14 cellular contexts compared by ENCODE assay signal in genomic region chr16:19001788-19002187, GRCh38. TPM values are rescaled to one million over a fixed set of nuclear protein-coding genes. Genes with fewer than 3 reads are reported as not detected.
DNase-seq lines count a peak whose midpoint lies in the region; ATAC-seq and TF ChIP-seq lines count a peak whose summit lies in the region.
"Had no signal": no experiment of that assay in that cellular context is flagged by ENCODE, and none has a peak within 500 bp of the region (broad histone marks: within the 10 kb centered on the region; RNA-seq: fewer than 3 reads in every experiment).

No MANE protein-coding gene starts in this region.

- no peaks in the 10 kb centered on the region for H3K27me3 Mint-ChIP-seq in HFFc6 (ENCODE audit: insufficient read depth)
- H3K27me3 Mint-ChIP-seq: activated CD4-positive, alpha-beta T cell treated with anti-CD3 and anti-CD28 coated beads, Interleukin-2, amount 10 ng/mL, durations not matched to agents 7 days and 5 days; activated naive CD4-positive, alpha-beta T cell treated with anti-CD3 and anti-CD28 coated beads, Interleukin-2, amount 50 U/mL, for 24 hours had no signal

- TF ChIP-seq CTCF in HFFc6 (IDR thresholded peaks at IDR 0.05) (no peak), mammary epithelial cell (conservative IDR thresholded peaks at IDR 0.05 in 1 of 2, IDR thresholded peaks at IDR 0.05 in 1 of 2; ENCODE audit: extremely low read depth in 1 of 2, insufficient read depth in 1 of 2, low read depth in 1 of 2, low read length in 2 of 2) (no peak), left lung (IDR thresholded peaks at IDR 0.05) (no peak)

- H3K4me3 ChIP-seq in mammary epithelial cell (replicated peaks in 1 of 3; ENCODE audit: insufficient read depth in 1 of 3, low read depth in 2 of 3, low read length in 3 of 3) (no peak overlapping the region), left lung (no peak overlapping the region)
- H3K4me3 ChIP-seq: GM12878, thyroid gland had no signal

- H3K4me1 ChIP-seq in mammary epithelial cell (ENCODE audit: insufficient read depth, low read length) (peaks cover 55% of the 10 kb centered on the region), left lung (peaks cover 3 to 7% of the 10 kb centered on the region in 2 donors)
- H3K4me1 ChIP-seq: thyroid gland had no signal

- H3K27me3 ChIP-seq in mammary epithelial cell (ENCODE audit: insufficient read depth, low read length) (no peaks in the 10 kb centered on the region), left lung (no peaks in the 10 kb centered on the region)
- H3K27me3 ChIP-seq: thyroid gland had no signal

- intact Hi-C loops in mammary epithelial cell (cut with micrococcal nuclease): no loop called here
- intact Hi-C loops in left lung (cut with DNase I): no loop called here

- no peak overlapping the region for H3K4me2 ChIP-seq in mammary epithelial cell (ENCODE audit: insufficient read depth, low read depth, low read length)

- CTCF ChIA-PET in mammary epithelial cell (lab: Charles Lee; ENCODE audit: low non-redundant PET): no interaction called here

- dilution Hi-C loops in mammary epithelial cell (cut with HindIII; ENCODE audit: low sequenced_read_pairs): no loop called here

- H3K9me3 ChIP-seq in mammary epithelial cell (replicated peaks; ENCODE audit: insufficient read depth, low read length) (no peaks in the 10 kb centered on the region), left lung (no peaks in the 10 kb centered on the region)
- H3K9me3 ChIP-seq: thyroid gland had no signal

- H3K9me3 Mint-ChIP-seq in HFFc6: no peaks in the 10 kb centered on the region
- H3K9me3 Mint-ChIP-seq in stimulated activated effector memory CD8-positive, alpha-beta T cell treated with anti-CD3 and anti-CD28 coated beads, Interleukin-12 subunit alpha, Interleukin-12 subunit beta, amount 100 ng/mL, for 72 hours: no peaks in the 10 kb centered on the region
- H3K9me3 Mint-ChIP-seq: activated CD4-positive, alpha-beta T cell treated with anti-CD3 and anti-CD28 coated beads, Interleukin-2, amount 10 ng/mL, durations not matched to agents 7 days and 5 days; activated naive CD4-positive, alpha-beta T cell treated with anti-CD3 and anti-CD28 coated beads, Interleukin-2, amount 50 U/mL, for 24 hours; CD4-positive, alpha-beta memory T cell had no signal

- 16% methylated on average over 4 of the region's 4 CpGs for WGBS in mammary epithelial cell (ENCODE audit: low coverage, missing lambda C conversion rate)

- H3K27ac Mint-ChIP-seq in HFFc6: no peak overlapping the region; the same call in 1 of the 2 replicates
- H3K27ac Mint-ChIP-seq in stimulated activated effector memory CD8-positive, alpha-beta T cell treated with anti-CD3 and anti-CD28 coated beads, Interleukin-12 subunit alpha, Interleukin-12 subunit beta, amount 100 ng/mL, for 72 hours: no peak overlapping the region
- H3K27ac Mint-ChIP-seq: activated CD4-positive, alpha-beta T cell treated with anti-CD3 and anti-CD28 coated beads, Interleukin-2, amount 10 ng/mL, durations not matched to agents 7 days and 5 days; activated naive CD4-positive, alpha-beta T cell treated with anti-CD3 and anti-CD28 coated beads, Interleukin-2, amount 50 U/mL, for 24 hours; CD4-positive, alpha-beta memory T cell had no signal

- H3K36me3 Mint-ChIP-seq in HFFc6 (ENCODE audit: low read depth): no peaks in the 10 kb centered on the region
- H3K36me3 Mint-ChIP-seq in stimulated activated effector memory CD8-positive, alpha-beta T cell treated with anti-CD3 and anti-CD28 coated beads, Interleukin-12 subunit alpha, Interleukin-12 subunit beta, amount 100 ng/mL, for 72 hours: no peaks in the 10 kb centered on the region
- H3K36me3 Mint-ChIP-seq: activated naive CD4-positive, alpha-beta T cell treated with anti-CD3 and anti-CD28 coated beads, Interleukin-2, amount 50 U/mL, for 24 hours; CD4-positive, alpha-beta memory T cell had no signal

- H3K27ac ChIP-seq in mammary epithelial cell (ENCODE audit: insufficient read depth, low read depth, low read length) (peak overlapping the region; percentile 91), left lung (no peak overlapping the region)
- H3K27ac ChIP-seq: thyroid gland had no signal

- in situ Hi-C loops in ACHN (cut with HindIII; ENCODE audit: low pct_ligation_motif_present, low pct_unique_long_range_greater_than_20kb, low sequenced_read_pairs) (no loop called here), mammary epithelial cell (cut with MboI; ENCODE audit: low sequenced_read_pairs in 2 of 2) (loop anchor here in 1 of 2 donors (10.0 kb wide), 1 partner anchor 63 kb away; the partner anchor contains the start of gene COQ7)

- H4K20me1 ChIP-seq in mammary epithelial cell (ENCODE audit: insufficient read depth, low read length): no peaks in the 10 kb centered on the region

- H3K36me3 ChIP-seq in mammary epithelial cell (ENCODE audit: insufficient read depth, low read length) (no peaks in the 10 kb centered on the region), left lung (no peaks in the 10 kb centered on the region)
- H3K36me3 ChIP-seq: thyroid gland had no signal

- no TSS peak for BruUV-seq in mammary epithelial cell (replicated peaks; lab: Mats Ljungman, UMichigan)

- peaks cover 39% of the 10 kb centered on the region for H3K4me1 Mint-ChIP-seq in HFFc6 (ENCODE audit: low read depth)
- no peaks in the 10 kb centered on the region for H3K4me1 Mint-ChIP-seq in stimulated activated effector memory CD8-positive, alpha-beta T cell treated with anti-CD3 and anti-CD28 coated beads, Interleukin-12 subunit alpha, Interleukin-12 subunit beta, amount 100 ng/mL, for 72 hours
- H3K4me1 Mint-ChIP-seq: activated CD4-positive, alpha-beta T cell treated with anti-CD3 and anti-CD28 coated beads, Interleukin-2, amount 10 ng/mL, durations not matched to agents 7 days and 5 days; activated naive CD4-positive, alpha-beta T cell treated with anti-CD3 and anti-CD28 coated beads, Interleukin-2, amount 50 U/mL, for 24 hours; CD4-positive, alpha-beta memory T cell had no signal

- H3K9ac ChIP-seq in mammary epithelial cell (ENCODE audit: insufficient read depth, low read length): peak overlapping the region; percentile 60

- H3K4me3 Mint-ChIP-seq in HFFc6: no peak overlapping the region; the same call in 1 of the 2 replicates
- no peak overlapping the region for H3K4me3 Mint-ChIP-seq in stimulated activated effector memory CD8-positive, alpha-beta T cell treated with anti-CD3 and anti-CD28 coated beads, Interleukin-12 subunit alpha, Interleukin-12 subunit beta, amount 100 ng/mL, for 72 hours
- H3K4me3 Mint-ChIP-seq: activated CD4-positive, alpha-beta T cell treated with anti-CD3 and anti-CD28 coated beads, Interleukin-2, amount 10 ng/mL, durations not matched to agents 7 days and 5 days; activated naive CD4-positive, alpha-beta T cell treated with anti-CD3 and anti-CD28 coated beads, Interleukin-2, amount 50 U/mL, for 24 hours; CD4-positive, alpha-beta memory T cell had no signal

- H2AFZ ChIP-seq in mammary epithelial cell (ENCODE audit: low read depth, low read length): peak overlapping the region; percentile 40

- peak; percentile 57 for DNase-seq in ACHN
- DNase-seq in HFFc6: peak; percentile 10
- DNase-seq in mammary epithelial cell: peak; percentile 99
- peak; percentile 8 for DNase-seq in midbrain (lab: John Stamatoyannopoulos, UW)
- no peak for DNase-seq in NCI-H524 treated with DMSO at 0.1 percent for 48 hours (lab: John Stamatoyannopoulos, UW)
- no peak for DNase-seq in stimulated activated effector memory CD8-positive, alpha-beta T cell treated with anti-CD3 and anti-CD28 coated beads, Interleukin-12 subunit alpha, Interleukin-12 subunit beta, amount 100 ng/mL, for 72 hours (ENCODE audit: low spot score in 2 of 2)
- no peak for DNase-seq in left lung
- DNase-seq: activated CD4-positive, alpha-beta T cell treated with anti-CD3 and anti-CD28 coated beads, Interleukin-2, amount 10 ng/mL, durations not matched to agents 7 days and 5 days; CD4-positive, alpha-beta memory T cell; NCI-H2107; thyroid gland had no signal

- peaks cover 44% of the 10 kb centered on the region for H3K79me2 ChIP-seq in mammary epithelial cell (ENCODE audit: insufficient read depth, low read length)

- ATAC-seq in GM18520 (IDR thresholded peaks at IDR 0.05; ENCODE audit: unreplicated experiment): no peak
- no peak for ATAC-seq in stimulated activated effector memory CD8-positive, alpha-beta T cell treated with anti-CD3 and anti-CD28 coated beads, Interleukin-12 subunit alpha, Interleukin-12 subunit beta, amount 100 ng/mL, for 72 hours
- no peak for ATAC-seq in left lung
- ATAC-seq: GM12878 had no signal

RNA-seq across cellular contexts. Expression of gene TMC7, which starts 18.1 kb away (rescaled TPM):
- total RNA-seq in HFFc6 (2021; fragmentation: NEBNext Ultra II Directional; extraction: Animal tissue kit (Norgen Biotek cat#: 25700)): 1 to 10 TPM in 1 of 6 experiments, under 1 TPM in 5; 0.35 to 1.1 (median 0.58) TPM
- total RNA-seq in mammary epithelial cell: 10 to 100 TPM; 13.7 to 17.5 TPM
- 9.3 TPM for polyA plus RNA-seq in mammary epithelial cell
- 21.4 TPM for polyA minus RNA-seq in mammary epithelial cell
- total RNA-seq in left lung: 1 to 10 TPM; 5.2 to 9.7 TPM
- total RNA-seq: activated CD4-positive, alpha-beta T cell treated with anti-CD3 and anti-CD28 coated beads, Interleukin-2, amount 10 ng/mL, durations not matched to agents 7 days and 5 days; CD4-positive, alpha-beta memory T cell; GM12878 had no signal
- polyA plus RNA-seq: CD4-positive, alpha-beta memory T cell had no signal

Comparison
In these comparisons a context has a peak if more than half of its experiments do, and no peak if none do; other contexts are left out.
1. DNase-seq: peak in ACHN (single experiment), HFFc6 (single experiment), mammary epithelial cell (single experiment) and midbrain (single experiment); none in NCI-H524 treated with DMSO at 0.1 percent for 48 hours (single experiment), stimulated activated effector memory CD8-positive, alpha-beta T cell treated with anti-CD3 and anti-CD28 coated beads, Interleukin-12 subunit alpha, Interleukin-12 subunit beta, amount 100 ng/mL, for 72 hours (0 of 2) and left lung (0 of 2).